ENCODE assay signal across 7 cellular contexts in genomic region chr2:195850764-195851163, GRCh38.
"Had no signal": no experiment of that assay in that cellular context is flagged by ENCODE, and none has a peak within 500 bp of the region (broad histone marks: within the 10 kb centered on the region; RNA-seq: fewer than 3 reads in every experiment).

No MANE protein-coding gene starts in this region.

- H3K4me2 ChIP-seq: GM23338 had no signal

- DNase-seq: H9, HCEC 1CT, KBM-7 had no signal

- H3K4me3 Mint-ChIP-seq: GM23338, H9, IgD-negative memory B cell had no signal

- ATAC-seq: GM23338, HepG2 had no signal

- H3K27me3 Mint-ChIP-seq: IgD-negative memory B cell had no signal

- H3K9me3 Mint-ChIP-seq: GM23338, H9, IgD-negative memory B cell had no signal

- H2AFZ ChIP-seq: GM23338 had no signal

- H3K27ac ChIP-seq: HL-60 had no signal

- H3K4me3 ChIP-seq: GM23338 had no signal

- H3K27ac Mint-ChIP-seq: GM23338, H9, IgD-negative memory B cell had no signal

- H3K4me1 Mint-ChIP-seq: GM23338, IgD-negative memory B cell had no signal
